Comparison of ENCODE assay signal across 1 cellular context in genomic region chr6:43784049-43784855, GRCh38.
TF ChIP-seq lines count a peak whose summit lies in the region.

No MANE protein-coding gene starts in this region.

TF ChIP-seq in GM12878, 131 proteins besides CTCF, POLR2A, EP300 and RAD21:
- TF ChIP-seq MEF2B (IDR thresholded peaks at IDR 0.05; ENCODE audit: partially characterized antibody, poor library complexity, severe bottlenecking): peak; percentile 27
- TF ChIP-seq, protein P1, sequence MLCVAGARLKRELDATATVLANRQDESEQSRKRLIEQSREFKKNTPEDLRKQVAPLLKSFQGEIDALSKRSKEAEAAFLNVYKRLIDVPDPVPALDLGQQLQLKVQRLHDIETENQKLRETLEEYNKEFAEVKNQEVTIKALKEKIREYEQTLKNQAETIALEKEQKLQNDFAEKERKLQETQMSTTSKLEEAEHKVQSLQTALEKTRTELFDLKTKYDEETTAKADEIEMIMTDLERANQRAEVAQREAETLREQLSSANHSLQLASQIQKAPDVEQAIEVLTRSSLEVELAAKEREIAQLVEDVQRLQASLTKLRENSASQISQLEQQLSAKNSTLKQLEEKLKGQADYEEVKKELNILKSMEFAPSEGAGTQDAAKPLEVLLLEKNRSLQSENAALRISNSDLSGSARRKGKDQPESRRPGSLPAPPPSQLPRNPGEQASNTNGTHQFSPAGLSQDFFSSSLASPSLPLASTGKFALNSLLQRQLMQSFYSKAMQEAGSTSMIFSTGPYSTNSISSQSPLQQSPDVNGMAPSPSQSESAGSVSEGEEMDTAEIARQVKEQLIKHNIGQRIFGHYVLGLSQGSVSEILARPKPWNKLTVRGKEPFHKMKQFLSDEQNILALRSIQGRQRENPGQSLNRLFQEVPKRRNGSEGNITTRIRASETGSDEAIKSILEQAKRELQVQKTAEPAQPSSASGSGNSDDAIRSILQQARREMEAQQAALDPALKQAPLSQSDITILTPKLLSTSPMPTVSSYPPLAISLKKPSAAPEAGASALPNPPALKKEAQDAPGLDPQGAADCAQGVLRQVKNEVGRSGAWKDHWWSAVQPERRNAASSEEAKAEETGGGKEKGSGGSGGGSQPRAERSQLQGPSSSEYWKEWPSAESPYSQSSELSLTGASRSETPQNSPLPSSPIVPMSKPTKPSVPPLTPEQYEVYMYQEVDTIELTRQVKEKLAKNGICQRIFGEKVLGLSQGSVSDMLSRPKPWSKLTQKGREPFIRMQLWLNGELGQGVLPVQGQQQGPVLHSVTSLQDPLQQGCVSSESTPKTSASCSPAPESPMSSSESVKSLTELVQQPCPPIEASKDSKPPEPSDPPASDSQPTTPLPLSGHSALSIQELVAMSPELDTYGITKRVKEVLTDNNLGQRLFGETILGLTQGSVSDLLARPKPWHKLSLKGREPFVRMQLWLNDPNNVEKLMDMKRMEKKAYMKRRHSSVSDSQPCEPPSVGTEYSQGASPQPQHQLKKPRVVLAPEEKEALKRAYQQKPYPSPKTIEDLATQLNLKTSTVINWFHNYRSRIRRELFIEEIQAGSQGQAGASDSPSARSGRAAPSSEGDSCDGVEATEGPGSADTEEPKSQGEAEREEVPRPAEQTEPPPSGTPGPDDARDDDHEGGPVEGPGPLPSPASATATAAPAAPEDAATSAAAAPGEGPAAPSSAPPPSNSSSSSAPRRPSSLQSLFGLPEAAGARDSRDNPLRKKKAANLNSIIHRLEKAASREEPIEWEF (IDR thresholded peaks at IDR 0.05; ENCODE audit: insufficient replicate concordance, low read depth, low read length): no peak
